In genomic region chr19:45863840-45864628, GRCh38 we compare ENCODE assay signal across 8 cellular contexts. TPM values are rescaled to one million over a fixed set of nuclear protein-coding genes. Genes with fewer than 3 reads are reported as not detected.
DNase-seq lines count a peak whose midpoint lies in the region; ATAC-seq, FAIRE-seq and TF ChIP-seq lines count a peak whose summit lies in the region.

TSS of gene FOXA3 (plus strand) at chr19:45864326. CDS start at chr19:45864457, 131 bp downstream.

- H3K36me3 ChIP-seq in bronchial epithelial cell (ENCODE audit: control insufficient read depth, insufficient read depth, low read length) = peaks cover 3% of the 10 kb centered on the region

- FAIRE-seq in bronchial epithelial cell (lab: Jason Lieb, UNC) = no peak

- peak; percentile 82 for ATAC-seq in left lobe of liver
- no peak for ATAC-seq in GM18909 (IDR thresholded peaks at IDR 0.05; ENCODE audit: poor library complexity, unreplicated experiment)

- peaks cover 15% of the 10 kb centered on the region for H3K27me3 ChIP-seq in bronchial epithelial cell (ENCODE audit: control insufficient read depth, insufficient read depth, low read length)

- peak; percentile 64 for TF ChIP-seq CTCF in GM12872 (IDR thresholded peaks at IDR 0.05; ENCODE audit: insufficient read depth, low read depth, low read length)
- TF ChIP-seq CTCF in bronchial epithelial cell (IDR thresholded peaks at IDR 0.05; ENCODE audit: insufficient read depth, low read length, severe bottlenecking) = peak; percentile 48

- peak; percentile 84 for DNase-seq in HT-29 (ENCODE audit: low spot score)
- DNase-seq in T-helper 2 cell = peak; percentile 24 to 64 (median 45)
- DNase-seq in bronchial epithelial cell (ENCODE audit: low read depth) = no peak
- DNase-seq in left lobe of liver (ENCODE audit: low spot score) = peak; percentile 87
- DNase-seq in stimulated activated CD8-positive, alpha-beta memory T cell treated with anti-CD3 and anti-CD28 coated beads, Interleukin-15, amount 100 ng/mL, for 48 hours (ENCODE audit: low read depth in 2 of 2) = peak; percentile 52 to 54
- no peak for DNase-seq in ureter (ENCODE audit: low spot score)

- H3K4me3 ChIP-seq in bronchial epithelial cell (ENCODE audit: low read depth, low read length) = peak within 1 kb of the TSS; percentile 97

RNA-seq across cellular contexts. Expression of gene FOXA3, which starts in this region (rescaled TPM):
- total RNA-seq in HT-29 (2014; rRNA removed; shearing (Covaris generic)) = 6.1 and 10.7 TPM in 2 replicates
- total RNA-seq in bronchial epithelial cell (not detected in 2 replicates), left lobe of liver (31.6 TPM), ureter (not detected)

Comparison
In these comparisons a context has a peak if more than half of its experiments do, and no peak if none do; other contexts are left out.
1. DNase-seq: peak in HT-29 (single experiment), T-helper 2 cell (5 of 5), left lobe of liver (single experiment) and stimulated activated CD8-positive, alpha-beta memory T cell treated with anti-CD3 and anti-CD28 coated beads, Interleukin-15, amount 100 ng/mL, for 48 hours (2 of 2); none in bronchial epithelial cell (single experiment) and ureter (single experiment).